ENCODE assay signal across 19 cellular contexts in the genomic region with DNA sequence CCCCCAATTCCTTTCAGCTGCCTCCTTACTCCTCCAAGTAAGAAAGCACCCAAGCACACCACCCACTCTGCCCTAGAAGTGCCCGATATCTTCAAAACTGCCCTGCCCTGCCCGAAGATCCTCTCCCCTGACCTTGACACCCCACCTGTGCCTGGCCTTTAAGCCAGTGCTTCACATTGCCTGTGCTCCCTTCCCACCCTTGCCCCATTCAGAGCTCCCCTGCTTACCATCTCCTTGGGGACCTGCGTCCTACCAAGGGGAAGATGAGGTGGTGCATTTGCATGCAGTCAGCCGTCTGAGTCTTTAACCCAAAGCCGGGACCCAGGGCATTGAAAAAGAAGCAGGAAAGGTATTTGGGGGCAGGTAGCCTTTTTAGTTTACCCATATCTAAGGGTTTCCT.
"Had no signal": no experiment of that assay in that cellular context is flagged by ENCODE, and none has a peak within 500 bp of the region (broad histone marks: within the 10 kb centered on the region; RNA-seq: fewer than 3 reads in every experiment).

No MANE protein-coding gene starts in this region.

- H3K4me3 Mint-ChIP-seq: naive thymus-derived CD4-positive, alpha-beta T cell; natural killer cell treated with Interleukin-12 subunit alpha and Interleukin-12 subunit beta and Interleukin-15 and Interleukin-18, amount 100 ng/mL, for 72 hours had no signal

- ATAC-seq: mucosa of descending colon; natural killer cell treated with Interleukin-12 subunit alpha and Interleukin-12 subunit beta and Interleukin-15 and Interleukin-18, amount 100 ng/mL, for 72 hours; pancreas; right cardiac atrium; sciatic nerve had no signal

- DNase-seq: islet precursor cell; left ventricle myocardium inferior; midbrain; mucosa of descending colon; naive thymus-derived CD4-positive, alpha-beta T cell; nucleus accumbens; pancreas; retina; right cardiac atrium; stimulated activated CD4-positive, alpha-beta T cell treated with anti-CD3 and anti-CD28 coated beads, Interleukin-12 subunit alpha, Interleukin-12 subunit beta, amount 100 ng/mL, for 4 hours; stimulated activated CD4-positive, alpha-beta T cell treated with anti-CD3 and anti-CD28 coated beads, Interleukin-15, amount 100 ng/mL, for 24 hours; stimulated activated CD4-positive, alpha-beta T cell treated with anti-CD3 and anti-CD28 coated beads, Interleukin-2, amount 100 ng/mL, for 24 hours; stimulated activated CD4-positive, alpha-beta T cell treated with anti-CD3 and anti-CD28 coated beads, Interleukin-4, amount 100 ng/mL, for 1 hour; stimulated activated naive CD4-positive, alpha-beta T cell treated with Interleukin-2 at 50 U/mL for 16 hours; tibial artery; trophoblast cell; upper lobe of right lung had no signal

- H3K36me3 Mint-ChIP-seq: naive thymus-derived CD4-positive, alpha-beta T cell; natural killer cell treated with Interleukin-12 subunit alpha and Interleukin-12 subunit beta and Interleukin-15 and Interleukin-18, amount 100 ng/mL, for 72 hours had no signal

- H3K4me1 Mint-ChIP-seq: naive thymus-derived CD4-positive, alpha-beta T cell had no signal

- H3K27ac Mint-ChIP-seq: naive thymus-derived CD4-positive, alpha-beta T cell; natural killer cell treated with Interleukin-12 subunit alpha and Interleukin-12 subunit beta and Interleukin-15 and Interleukin-18, amount 100 ng/mL, for 72 hours had no signal

- H3K9me3 Mint-ChIP-seq: naive thymus-derived CD4-positive, alpha-beta T cell; natural killer cell treated with Interleukin-12 subunit alpha and Interleukin-12 subunit beta and Interleukin-15 and Interleukin-18, amount 100 ng/mL, for 72 hours had no signal
